Comparison of ENCODE assay signal across 1 cellular context in genomic region chr2:189580662-189581353, GRCh38.
TF ChIP-seq lines count a peak whose summit lies in the region.

Gene SLC40A1, minus strand, starts transcription at chr2:189580786. Its CDS starts 326 bp downstream, at chr2:189580460.

TF ChIP-seq in SK-N-SH, 30 proteins besides CTCF, POLR2A, EP300 and RAD21 (continued from another document):
- TF ChIP-seq USF1 (IDR thresholded peaks at IDR 0.05; ENCODE audit: borderline replicate concordance, low read depth) (peak; percentile 9; the same call in 1 of the 2 replicates), MAX (IDR thresholded peaks at IDR 0.05; ENCODE audit: low read depth) (peak; percentile 75; the same call in 1 of the 2 replicates), USF2 (IDR thresholded peaks at IDR 0.05; ENCODE audit: borderline replicate concordance, low read depth, low read length) (no peak), MXI1 (IDR thresholded peaks at IDR 0.05; ENCODE audit: low read depth, low read length) (no peak; the same call in 1 of the 2 replicates), YY1 (IDR thresholded peaks at IDR 0.05; ENCODE audit: low read depth) (no peak), RFX5 (IDR thresholded peaks at IDR 0.05; ENCODE audit: low read length) (no peak), JUND (IDR thresholded peaks at IDR 0.05) (no peak), RXRA (IDR thresholded peaks at IDR 0.05; ENCODE audit: borderline replicate concordance, low read depth) (no peak), PBX3 (IDR thresholded peaks at IDR 0.05) (peak; percentile 7; the same call in 1 of the 2 replicates)
